In genomic region chr6:170148709-170149470, GRCh38 we compare ENCODE assay signal across 11 cellular contexts.
DNase-seq lines count a peak whose midpoint lies in the region; ATAC-seq and TF ChIP-seq lines count a peak whose summit lies in the region.
"Had no signal": no experiment of that assay in that cellular context is flagged by ENCODE, and none has a peak within 500 bp of the region (broad histone marks: within the 10 kb centered on the region; RNA-seq: fewer than 3 reads in every experiment).

No MANE protein-coding gene starts in this region.

- no peak for DNase-seq in activated T-cell treated with anti-CD3 and anti-CD28 coated beads, Interleukin-2, amount 50 U/mL, for 4 hours
- DNase-seq in activated T-cell treated with anti-CD3 and anti-CD28 coated beads for 4 hours (no peak), DMS53 treated with DMSO at 0.1 percent for 48 hours (lab: John Stamatoyannopoulos, UW; ENCODE audit: unreplicated experiment) (peak; percentile 54), chondrocyte (ENCODE audit: low spot score) (peak; percentile 65), NCI-H1436 (lab: John Stamatoyannopoulos, UW) (no peak)
- DNase-seq in stimulated activated naive CD8-positive, alpha-beta T cell treated with anti-CD3 and anti-CD28 coated beads, Interleukin-15, amount 100 ng/mL, for 72 hours, result no peak
- DNase-seq: AML-193, NCI-H2081, testis, WERI-Rb-1 had no signal

- no peaks in the 10 kb centered on the region for H3K9me3 Mint-ChIP-seq in activated T-cell treated with anti-CD3 and anti-CD28 coated beads, Interleukin-2, amount 50 U/mL, for 4 hours
- H3K9me3 Mint-ChIP-seq in chondrocyte (ENCODE audit: low read depth), result peaks cover 6% of the 10 kb centered on the region
- peaks cover 12 to 22% of the 10 kb centered on the region in 2 donors for H3K9me3 Mint-ChIP-seq in stimulated activated naive CD8-positive, alpha-beta T cell treated with anti-CD3 and anti-CD28 coated beads, Interleukin-15, amount 100 ng/mL, for 72 hours

- peaks cover 45% of the 10 kb centered on the region for H3K4me1 Mint-ChIP-seq in activated T-cell treated with anti-CD3 and anti-CD28 coated beads, Interleukin-2, amount 50 U/mL, for 4 hours (ENCODE audit: low read depth)
- H3K4me1 Mint-ChIP-seq in chondrocyte (ENCODE audit: low read depth), result no peaks in the 10 kb centered on the region
- peaks cover 94% of the 10 kb centered on the region for H3K4me1 Mint-ChIP-seq in stimulated activated naive CD8-positive, alpha-beta T cell treated with anti-CD3 and anti-CD28 coated beads, Interleukin-15, amount 100 ng/mL, for 72 hours

- peak overlapping the region; percentile 63 for H3K4me3 Mint-ChIP-seq in activated T-cell treated with anti-CD3 and anti-CD28 coated beads, Interleukin-2, amount 50 U/mL, for 4 hours
- H3K4me3 Mint-ChIP-seq in chondrocyte (ENCODE audit: unreplicated experiment), result no peak overlapping the region
- peak overlapping the region; percentile 83 for H3K4me3 Mint-ChIP-seq in stimulated activated naive CD8-positive, alpha-beta T cell treated with anti-CD3 and anti-CD28 coated beads, Interleukin-15, amount 100 ng/mL, for 72 hours

- H3K36me3 Mint-ChIP-seq in activated T-cell treated with anti-CD3 and anti-CD28 coated beads, Interleukin-2, amount 50 U/mL, for 4 hours (ENCODE audit: insufficient read depth), result peaks cover 3% of the 10 kb centered on the region
- H3K36me3 Mint-ChIP-seq in chondrocyte (ENCODE audit: low read depth), result peaks cover 2% of the 10 kb centered on the region

- no peak overlapping the region for H3K27ac Mint-ChIP-seq in chondrocyte (ENCODE audit: unreplicated experiment)
- H3K27ac Mint-ChIP-seq in stimulated activated naive CD8-positive, alpha-beta T cell treated with anti-CD3 and anti-CD28 coated beads, Interleukin-15, amount 100 ng/mL, for 72 hours, result peak overlapping the region; percentile 37 to 92

- TF ChIP-seq CTCF in chondrocyte (IDR thresholded peaks at IDR 0.05), result no peak

- ATAC-seq in activated T-cell treated with anti-CD3 and anti-CD28 coated beads, Interleukin-2, amount 50 U/mL, for 4 hours, result no peak
- ATAC-seq in stimulated activated naive CD8-positive, alpha-beta T cell treated with anti-CD3 and anti-CD28 coated beads, Interleukin-15, amount 100 ng/mL, for 72 hours, result no peak
- no peak for ATAC-seq in GM21529 (IDR thresholded peaks at IDR 0.05; ENCODE audit: unreplicated experiment)

- H3K27me3 Mint-ChIP-seq in activated T-cell treated with anti-CD3 and anti-CD28 coated beads, Interleukin-2, amount 50 U/mL, for 4 hours (ENCODE audit: low read depth), result peaks cover 23% of the 10 kb centered on the region
- H3K27me3 Mint-ChIP-seq in chondrocyte (ENCODE audit: low read depth), result peaks cover 55% of the 10 kb centered on the region
- H3K27me3 Mint-ChIP-seq in stimulated activated naive CD8-positive, alpha-beta T cell treated with anti-CD3 and anti-CD28 coated beads, Interleukin-15, amount 100 ng/mL, for 72 hours, result peaks cover 35% of the 10 kb centered on the region

Comparison
In these comparisons a context has a peak if more than half of its experiments do, and no peak if none do; other contexts are left out.
1. DNase-seq: peak in DMS53 treated with DMSO at 0.1 percent for 48 hours (single experiment) and chondrocyte (single experiment); none in activated T-cell treated with anti-CD3 and anti-CD28 coated beads, Interleukin-2, amount 50 U/mL, for 4 hours (single experiment), activated T-cell treated with anti-CD3 and anti-CD28 coated beads for 4 hours (single experiment), stimulated activated naive CD8-positive, alpha-beta T cell treated with anti-CD3 and anti-CD28 coated beads, Interleukin-15, amount 100 ng/mL, for 72 hours (0 of 2) and NCI-H1436 (single experiment).